ENCODE assay signal across 32 cellular contexts in genomic region chr18:27415495-27415894, GRCh38.
"Had no signal": no experiment of that assay in that cellular context is flagged by ENCODE, and none has a peak within 500 bp of the region (broad histone marks: within the 10 kb centered on the region; RNA-seq: fewer than 3 reads in every experiment).

No MANE protein-coding gene starts in this region.

- DNase-seq: activated CD4-positive, alpha-beta memory T cell treated with anti-CD3 and anti-CD28 coated beads for 36 hours; activated CD4-positive, alpha-beta T cell treated with anti-CD3 and anti-CD28 coated beads for 36 hours; activated CD4-positive, alpha-beta T cell treated with anti-CD3 and anti-CD28 coated beads, Interleukin-2, amount 10 ng/mL, durations not matched to agents 24 days and 14 days; activated CD4-positive, CD25-positive, alpha-beta regulatory T cell; activated CD4-positive, CD25-positive, alpha-beta regulatory T cell treated with anti-CD3 and anti-CD28 coated beads, Interleukin-2, amount 50 U/mL, for 72 hours; activated CD8-positive, alpha-beta memory T cell treated with anti-CD3 and anti-CD28 coated beads, Interleukin-2, amount 10 ng/mL, durations not matched to agents 7 days and 5 days; activated CD8-positive, alpha-beta memory T cell treated with anti-CD3 and anti-CD28 coated beads, Interleukin-2, amount 50 U/mL, for 4 hours; activated CD8-positive, alpha-beta T cell treated with anti-CD3 and anti-CD28 coated beads, Interleukin-2, amount 10 ng/mL, durations not matched to agents 7 days and 5 days; activated effector memory CD4-positive, alpha-beta T cell treated with anti-CD3 and anti-CD28 coated beads, Interleukin-2, amount 50 U/mL, for 16 hours; activated naive CD4-positive, alpha-beta T cell; activated naive CD4-positive, alpha-beta T cell treated with anti-CD3 and anti-CD28 coated beads, Interleukin-2, amount 10 ng/mL, durations not matched to agents 7 days and 5 days; activated naive CD8-positive, alpha-beta T cell treated with anti-CD3 and anti-CD28 coated beads, Interleukin-2, amount 10 ng/mL, durations not matched to agents 7 days and 5 days; activated T-cell treated with anti-CD3 and anti-CD28 coated beads, Interleukin-2, amount 50 U/mL, for 1 hour; activated T-cell treated with anti-CD3 and anti-CD28 coated beads, Interleukin-2, amount 50 U/mL, for 48 hours; central memory CD4-positive, alpha-beta T cell; cerebellar nuclear complex; colonic mucosa; effector CD8-positive, alpha-beta T cell; esophagus squamous epithelium; foreskin melanocyte; T-helper 2 cell had no signal

- H3K4me1 Mint-ChIP-seq: activated CD4-positive, alpha-beta T cell treated with anti-CD3 and anti-CD28 coated beads for 36 hours; activated CD4-positive, alpha-beta T cell treated with anti-CD3 and anti-CD28 coated beads, Interleukin-2, amount 10 ng/mL, durations not matched to agents 24 days and 14 days; activated CD8-positive, alpha-beta memory T cell treated with anti-CD3 and anti-CD28 coated beads, Interleukin-2, amount 10 ng/mL, durations not matched to agents 7 days and 5 days; activated naive CD4-positive, alpha-beta T cell treated with anti-CD3 and anti-CD28 coated beads, Interleukin-2, amount 10 ng/mL, durations not matched to agents 7 days and 5 days; activated naive CD8-positive, alpha-beta T cell treated with anti-CD3 and anti-CD28 coated beads, Interleukin-2, amount 10 ng/mL, durations not matched to agents 7 days and 5 days had no signal

- H3K27ac ChIP-seq: ascending aorta, breast epithelium, cardiac muscle cell, colonic mucosa, epithelial cell of prostate, esophagus squamous epithelium, gastroesophageal sphincter had no signal

- H3K27ac Mint-ChIP-seq: activated CD4-positive, alpha-beta memory T cell treated with anti-CD3 and anti-CD28 coated beads for 36 hours; activated CD4-positive, alpha-beta T cell treated with anti-CD3 and anti-CD28 coated beads for 36 hours; activated CD4-positive, alpha-beta T cell treated with anti-CD3 and anti-CD28 coated beads, Interleukin-2, amount 10 ng/mL, durations not matched to agents 24 days and 14 days; activated CD8-positive, alpha-beta memory T cell treated with anti-CD3 and anti-CD28 coated beads, Interleukin-2, amount 10 ng/mL, durations not matched to agents 7 days and 5 days; activated CD8-positive, alpha-beta T cell treated with anti-CD3 and anti-CD28 coated beads, Interleukin-2, amount 10 ng/mL, durations not matched to agents 7 days and 5 days; activated naive CD4-positive, alpha-beta T cell treated with anti-CD3 and anti-CD28 coated beads, Interleukin-2, amount 10 ng/mL, durations not matched to agents 7 days and 5 days; activated naive CD4-positive, alpha-beta T cell treated with anti-CD3 and anti-CD28 coated beads, Interleukin-2, amount 50 U/mL, for 72 hours; activated naive CD8-positive, alpha-beta T cell treated with anti-CD3 and anti-CD28 coated beads, Interleukin-2, amount 10 ng/mL, durations not matched to agents 7 days and 5 days; activated T-helper 1 cell treated with anti-CD3 and anti-CD28 coated beads, Interleukin-12 subunit alpha, Interleukin-12 subunit beta, Interleukin-2, Interleukin-4 antibody, amounts not matched to agents 30 ng/mL and 10 ng/mL and 1 ng/mL, durations not matched to agents 14 hours and 24 hours and 36 hours; activated T-helper 2 cell treated with anti-CD3 and anti-CD28 coated beads, Interferon-gamma antibody, Interleukin-2, Interleukin-4, amounts not matched to agents 10 μg/mL and 5 μg/mL and 100 μg/mL, durations not matched to agents 14 hours and 24 hours and 36 hours had no signal

- H3K27me3 Mint-ChIP-seq: activated CD4-positive, alpha-beta memory T cell treated with anti-CD3 and anti-CD28 coated beads for 36 hours; activated CD4-positive, alpha-beta T cell treated with anti-CD3 and anti-CD28 coated beads for 36 hours; activated CD4-positive, alpha-beta T cell treated with anti-CD3 and anti-CD28 coated beads, Interleukin-2, amount 10 ng/mL, durations not matched to agents 24 days and 14 days; activated CD8-positive, alpha-beta memory T cell treated with anti-CD3 and anti-CD28 coated beads, Interleukin-2, amount 10 ng/mL, durations not matched to agents 7 days and 5 days; activated naive CD4-positive, alpha-beta T cell treated with anti-CD3 and anti-CD28 coated beads, Interleukin-2, amount 10 ng/mL, durations not matched to agents 7 days and 5 days; activated naive CD8-positive, alpha-beta T cell treated with anti-CD3 and anti-CD28 coated beads, Interleukin-2, amount 10 ng/mL, durations not matched to agents 7 days and 5 days; brain had no signal

- H3K4me1 ChIP-seq: ascending aorta, breast epithelium, colonic mucosa had no signal

- H3K27me3 ChIP-seq: ascending aorta, breast epithelium, cardiac muscle cell, colonic mucosa, esophagus squamous epithelium, gastroesophageal sphincter had no signal

- H3K4me3 ChIP-seq: ascending aorta, breast epithelium, cardiac muscle cell, colonic mucosa, esophagus squamous epithelium, gastroesophageal sphincter had no signal

- H3K9me3 Mint-ChIP-seq: activated naive CD8-positive, alpha-beta T cell treated with anti-CD3 and anti-CD28 coated beads, Interleukin-2, amount 10 ng/mL, durations not matched to agents 7 days and 5 days; brain had no signal

- ATAC-seq: activated CD4-positive, alpha-beta T cell treated with anti-CD3 and anti-CD28 coated beads for 36 hours; activated CD8-positive, alpha-beta memory T cell treated with anti-CD3 and anti-CD28 coated beads, Interleukin-2, amount 10 ng/mL, durations not matched to agents 7 days and 5 days; activated CD8-positive, alpha-beta T cell treated with anti-CD3 and anti-CD28 coated beads, Interleukin-2, amount 10 ng/mL, durations not matched to agents 7 days and 5 days; activated naive CD4-positive, alpha-beta T cell treated with anti-CD3 and anti-CD28 coated beads, Interleukin-2, amount 50 U/mL, for 72 hours; gastroesophageal sphincter had no signal

- H3K9me3 ChIP-seq: ascending aorta, breast epithelium, colonic mucosa, esophagus squamous epithelium, gastroesophageal sphincter had no signal

- FAIRE-seq: endometrium, endothelial cell of umbilical vein had no signal

- H3K36me3 ChIP-seq: ascending aorta, breast epithelium, cardiac muscle cell, colonic mucosa, esophagus squamous epithelium, gastroesophageal sphincter had no signal

- H3K36me3 Mint-ChIP-seq: activated CD4-positive, alpha-beta memory T cell treated with anti-CD3 and anti-CD28 coated beads for 36 hours; activated CD8-positive, alpha-beta memory T cell treated with anti-CD3 and anti-CD28 coated beads, Interleukin-2, amount 10 ng/mL, durations not matched to agents 7 days and 5 days; activated naive CD4-positive, alpha-beta T cell treated with anti-CD3 and anti-CD28 coated beads, Interleukin-2, amount 10 ng/mL, durations not matched to agents 7 days and 5 days; activated naive CD8-positive, alpha-beta T cell treated with anti-CD3 and anti-CD28 coated beads, Interleukin-2, amount 10 ng/mL, durations not matched to agents 7 days and 5 days; brain had no signal

- H3K4me3 Mint-ChIP-seq: activated CD4-positive, alpha-beta memory T cell treated with anti-CD3 and anti-CD28 coated beads for 36 hours; activated CD4-positive, alpha-beta T cell treated with anti-CD3 and anti-CD28 coated beads for 36 hours; activated CD4-positive, alpha-beta T cell treated with anti-CD3 and anti-CD28 coated beads, Interleukin-2, amount 10 ng/mL, durations not matched to agents 24 days and 14 days; activated CD8-positive, alpha-beta memory T cell treated with anti-CD3 and anti-CD28 coated beads, Interleukin-2, amount 10 ng/mL, durations not matched to agents 7 days and 5 days; activated CD8-positive, alpha-beta T cell treated with anti-CD3 and anti-CD28 coated beads, Interleukin-2, amount 10 ng/mL, durations not matched to agents 7 days and 5 days; activated naive CD4-positive, alpha-beta T cell treated with anti-CD3 and anti-CD28 coated beads, Interleukin-2, amount 10 ng/mL, durations not matched to agents 7 days and 5 days; activated naive CD8-positive, alpha-beta T cell treated with anti-CD3 and anti-CD28 coated beads, Interleukin-2, amount 10 ng/mL, durations not matched to agents 7 days and 5 days; activated T-helper 1 cell treated with anti-CD3 and anti-CD28 coated beads, Interleukin-12 subunit alpha, Interleukin-12 subunit beta, Interleukin-2, Interleukin-4 antibody, amounts not matched to agents 30 ng/mL and 10 ng/mL and 1 ng/mL, durations not matched to agents 14 hours and 24 hours and 36 hours; brain had no signal
